ENCODE assay signal across 8 cellular contexts in the genomic region with DNA sequence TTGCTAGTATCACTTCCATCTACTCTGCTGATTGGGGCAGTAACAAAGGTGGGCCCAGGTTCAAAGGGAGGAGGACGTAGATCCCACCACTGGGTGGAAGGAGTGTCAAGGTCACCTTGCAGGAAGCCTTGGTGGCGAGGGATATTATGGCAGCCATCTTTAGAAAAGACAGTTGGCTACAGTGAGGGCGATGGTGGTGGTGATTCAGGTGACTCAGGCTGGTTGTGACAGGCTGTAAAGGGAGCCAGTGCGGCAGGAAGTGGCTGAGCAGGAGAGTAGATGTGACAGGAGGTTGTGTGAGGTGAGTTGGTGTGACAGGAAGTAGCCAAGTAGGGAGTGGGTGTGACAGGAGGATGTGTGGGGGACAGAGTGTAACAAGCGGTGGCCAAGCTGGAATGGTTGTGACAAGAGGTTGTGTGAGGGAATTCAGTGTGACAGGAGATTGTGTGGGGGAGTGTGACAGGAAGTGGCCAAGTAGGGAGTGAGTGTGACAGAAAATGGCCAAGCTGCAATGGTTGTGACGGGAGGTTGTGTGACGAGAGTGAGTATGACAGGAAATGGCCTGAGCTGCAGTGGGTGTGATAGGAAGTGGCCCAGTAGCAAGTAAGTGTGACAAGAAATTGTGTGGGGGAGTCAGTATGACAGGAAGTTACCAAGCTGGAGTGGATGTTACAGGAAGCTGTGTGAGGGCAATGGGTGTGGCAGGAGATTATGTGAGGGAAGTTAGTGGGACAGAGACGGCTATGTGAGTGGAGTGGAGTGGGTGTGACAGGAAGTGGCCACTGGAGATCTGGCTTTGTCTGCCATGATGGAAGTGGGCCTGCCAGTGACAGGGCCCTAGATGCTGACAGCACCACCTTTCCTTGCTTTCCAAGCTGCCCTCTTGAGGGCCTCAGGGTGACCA. TPM values are rescaled to one million over a fixed set of nuclear protein-coding genes. Genes with fewer than 3 reads are reported as not detected.
DNase-seq lines count a peak whose midpoint lies in the region; ATAC-seq and TF ChIP-seq lines count a peak whose summit lies in the region.

No MANE protein-coding gene starts in this region.

- H4K8ac ChIP-seq in mesenchymal stem cell (ENCODE audit: low read length): peak overlapping the region; percentile 47

- H3K27me3 ChIP-seq in right atrium auricular region (no peaks in the 10 kb centered on the region), mesenchymal stem cell (ENCODE audit: control insufficient read depth in 1 of 2, insufficient read depth in 1 of 2, low read length in 2 of 2) (peaks cover 4 to 20% of the 10 kb centered on the region in 2 experiments), foreskin keratinocyte (peaks cover 2% of the 10 kb centered on the region)

- H2AFZ ChIP-seq in mesenchymal stem cell (ENCODE audit: low read depth, low read length): no peak overlapping the region

- H2AK5ac ChIP-seq in mesenchymal stem cell (ENCODE audit: low read length, severe bottlenecking): no peak overlapping the region

- H2BK120ac ChIP-seq in mesenchymal stem cell (ENCODE audit: low read depth, low read length): no peak overlapping the region

- H3K9ac ChIP-seq in mesenchymal stem cell (ENCODE audit: low read length): no peak overlapping the region

- H3K4me1 ChIP-seq in right atrium auricular region (no peaks in the 10 kb centered on the region), mesenchymal stem cell (ENCODE audit: control insufficient read depth, insufficient read depth, low read depth, low read length) (no peaks in the 10 kb centered on the region), foreskin keratinocyte (no peaks in the 10 kb centered on the region)

- no peak overlapping the region for H2BK15ac ChIP-seq in mesenchymal stem cell (ENCODE audit: low read depth, poor library complexity, severe bottlenecking)

- H3K27ac ChIP-seq in right atrium auricular region (no peak overlapping the region), mesenchymal stem cell (ENCODE audit: low read length, poor library complexity, severe bottlenecking) (no peak overlapping the region), foreskin keratinocyte (no peak overlapping the region)

- H3K9me3 ChIP-seq in right atrium auricular region (no peaks in the 10 kb centered on the region), mesenchymal stem cell (ENCODE audit: control insufficient read depth, low read length) (no peaks in the 10 kb centered on the region)

- H2BK12ac ChIP-seq in mesenchymal stem cell (ENCODE audit: low read length in 2 of 2): no peak overlapping the region

- H4K91ac ChIP-seq in mesenchymal stem cell (ENCODE audit: low read length): peak overlapping the region; percentile 7

- H3K4ac ChIP-seq in mesenchymal stem cell (ENCODE audit: low read depth in 1 of 2, low read length in 2 of 2): no peak overlapping the region

- no peak overlapping the region for H3K18ac ChIP-seq in mesenchymal stem cell (ENCODE audit: low read depth in 1 of 2, low read length in 2 of 2)

- TF ChIP-seq CTCF in right atrium auricular region (IDR thresholded peaks at IDR 0.05) (no peak), foreskin keratinocyte (conservative IDR thresholded peaks at IDR 0.05) (no peak)

- H2BK5ac ChIP-seq in mesenchymal stem cell (ENCODE audit: low read depth, low read length, poor library complexity, severe bottlenecking): no peak overlapping the region

- no peak overlapping the region for H3K4me2 ChIP-seq in mesenchymal stem cell (ENCODE audit: low read length, poor library complexity, severe bottlenecking)

- intact Hi-C loops in Right ventricle myocardium inferior (cut with DNase I): no loop called here

- H3K36me3 ChIP-seq in right atrium auricular region: no peaks in the 10 kb centered on the region
- H3K36me3 ChIP-seq in mesenchymal stem cell (ENCODE audit: control insufficient read depth in 1 of 2, insufficient read depth in 2 of 2, low read depth in 1 of 2, low read length in 2 of 2): no peaks in the 10 kb centered on the region

- H3K79me1 ChIP-seq in mesenchymal stem cell (replicated peaks; ENCODE audit: low read length, poor library complexity, severe bottlenecking): no peaks in the 10 kb centered on the region

- H3K4me3 ChIP-seq in right atrium auricular region: no peak overlapping the region
- no peak overlapping the region for H3K4me3 ChIP-seq in mesenchymal stem cell (ENCODE audit: insufficient read depth in 1 of 2, low read depth in 1 of 2, low read length in 2 of 2)

- ATAC-seq in Right ventricle myocardium inferior (peak; percentile 46), GM18873 (IDR thresholded peaks at IDR 0.05; ENCODE audit: low FRiP score, unreplicated experiment) (no peak), HG02610 (IDR thresholded peaks at IDR 0.05; ENCODE audit: unreplicated experiment) (no peak), foreskin keratinocyte (no peak)

- 72% methylated on average over 8 of the region's 8 CpGs for WGBS in mesenchymal stem cell

- no peak overlapping the region for H3K14ac ChIP-seq in mesenchymal stem cell (ENCODE audit: low read length in 2 of 2)

- no peak overlapping the region for H3K23ac ChIP-seq in mesenchymal stem cell (ENCODE audit: low read length in 2 of 2)

- DNase-seq in Right ventricle myocardium inferior (ENCODE audit: missing footprints): no peak
- no peak for DNase-seq in right atrium auricular region (ENCODE audit: low spot score)
- DNase-seq in activated CD8-positive, alpha-beta memory T cell treated with anti-CD3 and anti-CD28 coated beads, Interleukin-2, amount 50 U/mL, for 4 hours: peak; percentile 46
- DNase-seq in mesenchymal stem cell: no peak
- DNase-seq in NCI-H526 (lab: John Stamatoyannopoulos, UW): no peak
- DNase-seq in foreskin keratinocyte: no peak

RNA-seq across cellular contexts. Expression of gene CUX2, which starts 22.9 kb away (rescaled TPM):
- total RNA-seq in Right ventricle myocardium inferior (not detected), right atrium auricular region (not detected), foreskin keratinocyte (not detected in 2 replicates)
- polyA plus RNA-seq in mesenchymal stem cell (2013, experiment 1 of 2): not detected
- polyA plus RNA-seq in mesenchymal stem cell (2013, experiment 2 of 2): not detected
- polyA plus RNA-seq in foreskin keratinocyte: not detected in 2 replicates
